Comparison of ENCODE assay signal across 1 cellular context in genomic region chr4:56908206-56909082, GRCh38.
TF ChIP-seq lines count a peak whose summit lies in the region.

No MANE protein-coding gene starts in this region.

TF ChIP-seq in HEK293, 187 proteins besides CTCF, POLR2A, EP300 and RAD21 (continued from another document and continues in another):
- TF ChIP-seq ZNF561 (tag by site-specific recombination; IDR thresholded peaks at IDR 0.05; ENCODE audit: borderline replicate concordance) (no peak; the same call in 1 of the 2 replicates), KLF7 (tag by site-specific recombination; IDR thresholded peaks at IDR 0.05; ENCODE audit: borderline replicate concordance) (no peak), ZNF623 (tag by site-specific recombination; IDR thresholded peaks at IDR 0.05) (no peak), KLF1 (tag by site-specific recombination; IDR thresholded peaks at IDR 0.05) (peak; percentile 22; the same call in 1 of the 2 replicates), ZBTB17 (tag by site-specific recombination; IDR thresholded peaks at IDR 0.05) (no peak), SALL2 (tag by site-specific recombination; IDR thresholded peaks at IDR 0.05; ENCODE audit: borderline replicate concordance) (no peak), ZFP37 (tag by site-specific recombination; IDR thresholded peaks at IDR 0.05) (no peak), ZEB2 (tag by site-specific recombination; IDR thresholded peaks at IDR 0.05) (0 out of 2 replicates have a peak, but pooled peaks have one; percentile 29), EGR2 (tag by site-specific recombination; IDR thresholded peaks at IDR 0.05; ENCODE audit: low read depth) (peak; percentile 48; the same call in 1 of the 2 replicates), ZNF621 (tag by site-specific recombination; IDR thresholded peaks at IDR 0.05) (no peak), ZXDB (tag by site-specific recombination; IDR thresholded peaks at IDR 0.05) (no peak), ZNF121 (tag by site-specific recombination; IDR thresholded peaks at IDR 0.05) (no peak; the same call in 1 of the 2 replicates), ZNF133 (tag by site-specific recombination; IDR thresholded peaks at IDR 0.05) (no peak), ZNF157 (tag by site-specific recombination; IDR thresholded peaks at IDR 0.05) (no peak), IKZF3 (tag by site-specific recombination; IDR thresholded peaks at IDR 0.05) (no peak), WT1 (tag by site-specific recombination; IDR thresholded peaks at IDR 0.05) (peak; percentile 30; the same call in 1 of the 2 replicates), ZNF140 (tag by site-specific recombination; IDR thresholded peaks at IDR 0.05) (no peak), HOXC10 (CRISPR knock-in tag; IDR thresholded peaks at IDR 0.05) (no peak), YY1 (tag by site-specific recombination; IDR thresholded peaks at IDR 0.05) (no peak), MYNN (tag by site-specific recombination; IDR thresholded peaks at IDR 0.05; ENCODE audit: borderline replicate concordance) (no peak), ZNF423 (tag by site-specific recombination; IDR thresholded peaks at IDR 0.05) (no peak), PATZ1 (tag by site-specific recombination; IDR thresholded peaks at IDR 0.05) (peak; percentile 84), ZNF639 (tag by site-specific recombination; IDR thresholded peaks at IDR 0.05) (no peak), ZNF610 (tag by site-specific recombination; IDR thresholded peaks at IDR 0.05; ENCODE audit: borderline replicate concordance) (no peak), ZNF16 (tag by site-specific recombination; IDR thresholded peaks at IDR 0.05; ENCODE audit: low read depth) (no peak), ZNF366 (tag by site-specific recombination; conservative IDR thresholded peaks at IDR 0.05) (no peak), ZNF626 (tag by site-specific recombination; IDR thresholded peaks at IDR 0.05) (no peak), KLF10 (tag by site-specific recombination; IDR thresholded peaks at IDR 0.05) (0 out of 2 replicates have a peak, but pooled peaks have one; percentile 38), ZBTB11 (tag by site-specific recombination; conservative IDR thresholded peaks at IDR 0.05; ENCODE audit: low read depth) (no peak; the same call in 1 of the 2 replicates), ZBTB1 (tag by site-specific recombination; IDR thresholded peaks at IDR 0.05) (no peak), ZNF341 (tag by site-specific recombination; IDR thresholded peaks at IDR 0.05; ENCODE audit: low read depth) (peak; percentile 26; the same call in 1 of the 2 replicates)
- TF ChIP-seq, protein P1, sequence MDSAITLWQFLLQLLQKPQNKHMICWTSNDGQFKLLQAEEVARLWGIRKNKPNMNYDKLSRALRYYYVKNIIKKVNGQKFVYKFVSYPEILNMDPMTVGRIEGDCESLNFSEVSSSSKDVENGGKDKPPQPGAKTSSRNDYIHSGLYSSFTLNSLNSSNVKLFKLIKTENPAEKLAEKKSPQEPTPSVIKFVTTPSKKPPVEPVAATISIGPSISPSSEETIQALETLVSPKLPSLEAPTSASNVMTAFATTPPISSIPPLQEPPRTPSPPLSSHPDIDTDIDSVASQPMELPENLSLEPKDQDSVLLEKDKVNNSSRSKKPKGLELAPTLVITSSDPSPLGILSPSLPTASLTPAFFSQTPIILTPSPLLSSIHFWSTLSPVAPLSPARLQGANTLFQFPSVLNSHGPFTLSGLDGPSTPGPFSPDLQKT (IDR thresholded peaks at IDR 0.05; ENCODE audit: borderline replicate concordance, low read depth, low read length) = no peak
- TF ChIP-seq, protein P2, sequence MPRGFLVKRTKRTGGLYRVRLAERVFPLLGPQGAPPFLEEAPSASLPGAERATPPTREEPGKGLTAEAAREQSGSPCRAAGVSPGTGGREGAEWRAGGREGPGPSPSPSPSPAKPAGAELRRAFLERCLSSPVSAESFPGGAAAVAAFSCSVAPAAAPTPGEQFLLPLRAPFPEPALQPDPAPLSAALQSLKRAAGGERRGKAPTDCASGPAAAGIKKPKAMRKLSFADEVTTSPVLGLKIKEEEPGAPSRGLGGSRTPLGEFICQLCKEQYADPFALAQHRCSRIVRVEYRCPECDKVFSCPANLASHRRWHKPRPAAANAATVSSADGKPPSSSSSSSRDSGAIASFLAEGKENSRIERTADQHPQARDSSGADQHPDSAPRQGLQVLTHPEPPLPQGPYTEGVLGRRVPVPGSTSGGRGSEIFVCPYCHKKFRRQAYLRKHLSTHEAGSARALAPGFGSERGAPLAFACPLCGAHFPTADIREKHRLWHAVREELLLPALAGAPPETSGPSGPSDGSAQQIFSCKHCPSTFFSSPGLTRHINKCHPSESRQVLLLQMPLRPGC (tag by site-specific recombination; IDR thresholded peaks at IDR 0.05) = no peak
- TF ChIP-seq, protein P3, sequence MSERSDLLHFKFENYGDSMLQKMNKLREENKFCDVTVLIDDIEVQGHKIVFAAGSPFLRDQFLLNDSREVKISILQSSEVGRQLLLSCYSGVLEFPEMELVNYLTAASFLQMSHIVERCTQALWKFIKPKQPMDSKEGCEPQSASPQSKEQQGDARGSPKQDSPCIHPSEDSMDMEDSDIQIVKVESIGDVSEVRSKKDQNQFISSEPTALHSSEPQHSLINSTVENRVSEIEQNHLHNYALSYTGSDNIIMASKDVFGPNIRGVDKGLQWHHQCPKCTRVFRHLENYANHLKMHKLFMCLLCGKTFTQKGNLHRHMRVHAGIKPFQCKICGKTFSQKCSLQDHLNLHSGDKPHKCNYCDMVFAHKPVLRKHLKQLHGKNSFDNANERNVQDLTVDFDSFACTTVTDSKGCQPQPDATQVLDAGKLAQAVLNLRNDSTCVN (tag by site-specific recombination; optimal IDR thresholded peaks at IDR 0.05) = peak; percentile 53
- TF ChIP-seq, protein P4, sequence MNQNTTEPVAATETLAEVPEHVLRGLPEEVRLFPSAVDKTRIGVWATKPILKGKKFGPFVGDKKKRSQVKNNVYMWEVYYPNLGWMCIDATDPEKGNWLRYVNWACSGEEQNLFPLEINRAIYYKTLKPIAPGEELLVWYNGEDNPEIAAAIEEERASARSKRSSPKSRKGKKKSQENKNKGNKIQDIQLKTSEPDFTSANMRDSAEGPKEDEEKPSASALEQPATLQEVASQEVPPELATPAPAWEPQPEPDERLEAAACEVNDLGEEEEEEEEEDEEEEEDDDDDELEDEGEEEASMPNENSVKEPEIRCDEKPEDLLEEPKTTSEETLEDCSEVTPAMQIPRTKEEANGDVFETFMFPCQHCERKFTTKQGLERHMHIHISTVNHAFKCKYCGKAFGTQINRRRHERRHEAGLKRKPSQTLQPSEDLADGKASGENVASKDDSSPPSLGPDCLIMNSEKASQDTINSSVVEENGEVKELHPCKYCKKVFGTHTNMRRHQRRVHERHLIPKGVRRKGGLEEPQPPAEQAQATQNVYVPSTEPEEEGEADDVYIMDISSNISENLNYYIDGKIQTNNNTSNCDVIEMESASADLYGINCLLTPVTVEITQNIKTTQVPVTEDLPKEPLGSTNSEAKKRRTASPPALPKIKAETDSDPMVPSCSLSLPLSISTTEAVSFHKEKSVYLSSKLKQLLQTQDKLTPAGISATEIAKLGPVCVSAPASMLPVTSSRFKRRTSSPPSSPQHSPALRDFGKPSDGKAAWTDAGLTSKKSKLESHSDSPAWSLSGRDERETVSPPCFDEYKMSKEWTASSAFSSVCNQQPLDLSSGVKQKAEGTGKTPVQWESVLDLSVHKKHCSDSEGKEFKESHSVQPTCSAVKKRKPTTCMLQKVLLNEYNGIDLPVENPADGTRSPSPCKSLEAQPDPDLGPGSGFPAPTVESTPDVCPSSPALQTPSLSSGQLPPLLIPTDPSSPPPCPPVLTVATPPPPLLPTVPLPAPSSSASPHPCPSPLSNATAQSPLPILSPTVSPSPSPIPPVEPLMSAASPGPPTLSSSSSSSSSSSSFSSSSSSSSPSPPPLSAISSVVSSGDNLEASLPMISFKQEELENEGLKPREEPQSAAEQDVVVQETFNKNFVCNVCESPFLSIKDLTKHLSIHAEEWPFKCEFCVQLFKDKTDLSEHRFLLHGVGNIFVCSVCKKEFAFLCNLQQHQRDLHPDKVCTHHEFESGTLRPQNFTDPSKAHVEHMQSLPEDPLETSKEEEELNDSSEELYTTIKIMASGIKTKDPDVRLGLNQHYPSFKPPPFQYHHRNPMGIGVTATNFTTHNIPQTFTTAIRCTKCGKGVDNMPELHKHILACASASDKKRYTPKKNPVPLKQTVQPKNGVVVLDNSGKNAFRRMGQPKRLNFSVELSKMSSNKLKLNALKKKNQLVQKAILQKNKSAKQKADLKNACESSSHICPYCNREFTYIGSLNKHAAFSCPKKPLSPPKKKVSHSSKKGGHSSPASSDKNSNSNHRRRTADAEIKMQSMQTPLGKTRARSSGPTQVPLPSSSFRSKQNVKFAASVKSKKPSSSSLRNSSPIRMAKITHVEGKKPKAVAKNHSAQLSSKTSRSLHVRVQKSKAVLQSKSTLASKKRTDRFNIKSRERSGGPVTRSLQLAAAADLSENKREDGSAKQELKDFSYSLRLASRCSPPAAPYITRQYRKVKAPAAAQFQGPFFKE (tag by site-specific recombination; IDR thresholded peaks at IDR 0.05; ENCODE audit: borderline replicate concordance) = no peak
- TF ChIP-seq, protein P5, sequence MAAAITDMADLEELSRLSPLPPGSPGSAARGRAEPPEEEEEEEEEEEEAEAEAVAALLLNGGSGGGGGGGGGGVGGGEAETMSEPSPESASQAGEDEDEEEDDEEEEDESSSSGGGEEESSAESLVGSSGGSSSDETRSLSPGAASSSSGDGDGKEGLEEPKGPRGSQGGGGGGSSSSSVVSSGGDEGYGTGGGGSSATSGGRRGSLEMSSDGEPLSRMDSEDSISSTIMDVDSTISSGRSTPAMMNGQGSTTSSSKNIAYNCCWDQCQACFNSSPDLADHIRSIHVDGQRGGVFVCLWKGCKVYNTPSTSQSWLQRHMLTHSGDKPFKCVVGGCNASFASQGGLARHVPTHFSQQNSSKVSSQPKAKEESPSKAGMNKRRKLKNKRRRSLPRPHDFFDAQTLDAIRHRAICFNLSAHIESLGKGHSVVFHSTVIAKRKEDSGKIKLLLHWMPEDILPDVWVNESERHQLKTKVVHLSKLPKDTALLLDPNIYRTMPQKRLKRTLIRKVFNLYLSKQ (tag by site-specific recombination; IDR thresholded peaks at IDR 0.05; ENCODE audit: borderline replicate concordance) = no peak
- TF ChIP-seq, protein P6, sequence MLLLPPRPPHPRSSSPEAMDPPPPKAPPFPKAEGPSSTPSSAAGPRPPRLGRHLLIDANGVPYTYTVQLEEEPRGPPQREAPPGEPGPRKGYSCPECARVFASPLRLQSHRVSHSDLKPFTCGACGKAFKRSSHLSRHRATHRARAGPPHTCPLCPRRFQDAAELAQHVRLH (tag by site-specific recombination; IDR thresholded peaks at IDR 0.05) = no peak
